1 cellular context compared by ENCODE assay signal in the genomic region with DNA sequence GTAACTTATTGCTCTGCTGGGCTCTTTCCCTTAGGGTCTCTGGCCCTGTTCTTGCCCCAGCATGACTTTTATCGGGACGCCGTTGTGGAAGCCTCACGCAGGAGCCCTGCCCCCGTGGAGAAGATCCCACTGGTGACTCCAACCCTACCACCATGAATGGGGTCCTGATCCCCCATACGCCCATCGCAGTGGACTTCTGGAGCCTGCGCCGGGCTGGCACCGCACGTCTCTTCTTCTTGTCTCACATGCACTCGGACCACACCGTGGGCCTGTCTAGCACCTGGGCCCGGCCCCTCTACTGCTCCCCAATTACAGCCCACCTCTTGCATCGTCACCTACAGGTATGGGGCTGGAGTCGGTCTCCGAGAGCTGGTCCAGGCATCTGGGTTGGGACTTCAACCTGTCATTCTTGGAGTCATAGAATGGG.
TF ChIP-seq lines count a peak whose summit lies in the region.

No MANE protein-coding gene starts in this region.

TF ChIP-seq in K562, 482 proteins besides CTCF, POLR2A, EP300 and RAD21 (continues in another document):
- TF ChIP-seq ZNF23 (CRISPR knock-in tag; IDR thresholded peaks at IDR 0.05) (0 out of 2 replicates have a peak, but pooled peaks have one; percentile 14), ETV6 (IDR thresholded peaks at IDR 0.05; ENCODE audit: borderline replicate concordance in 1 of 2, low read depth in 2 of 2, low read length in 1 of 2) (no peak), ETV6 (CRISPR knock-in tag; IDR thresholded peaks at IDR 0.05; ENCODE audit: borderline replicate concordance) (peak; percentile 74; the same call in 1 of the 2 replicates), CBX5 (IDR thresholded peaks at IDR 0.05; ENCODE audit: borderline replicate concordance, low read depth) (no peak), HNRNPL (IDR thresholded peaks at IDR 0.05; ENCODE audit: low read depth, low read length) (0 out of 2 replicates have a peak, but pooled peaks have one; percentile 17), TARDBP (IDR thresholded peaks at IDR 0.05) (peak; percentile 9; the same call in 1 of the 2 replicates), MGA (IDR thresholded peaks at IDR 0.05) (0 out of 2 replicates have a peak, but pooled peaks have one; percentile 27), ZMIZ1 (IDR thresholded peaks at IDR 0.05; ENCODE audit: low read depth in 2 of 2, low read length in 2 of 2) (0 out of 4 replicates have a peak, but pooled peaks of 1 of the 2 experiments have one; percentile 6), JUNB (CRISPR knock-in tag; conservative IDR thresholded peaks at IDR 0.05) (no peak), SP1 (CRISPR knock-in tag; IDR thresholded peaks at IDR 0.05) (no peak), PHB2 (IDR thresholded peaks at IDR 0.05; ENCODE audit: low read depth) (no peak), RBM25 (IDR thresholded peaks at IDR 0.05; ENCODE audit: low read depth, low read length, severe bottlenecking) (no peak), KLF6 (CRISPR knock-in tag; IDR thresholded peaks at IDR 0.05; ENCODE audit: borderline replicate concordance) (no peak), PREB (CRISPR knock-in tag; IDR thresholded peaks at IDR 0.05) (no peak), NCOA4 (IDR thresholded peaks at IDR 0.05; ENCODE audit: partially characterized antibody) (no peak), RBM22 (IDR thresholded peaks at IDR 0.05; ENCODE audit: low read depth, low read length, poor library complexity, severe bottlenecking) (no peak), NCOA2 (IDR thresholded peaks at IDR 0.05; ENCODE audit: partially characterized antibody in 2 of 2) (no peak), KLF1 (tag; IDR thresholded peaks at IDR 0.05) (no peak), POLR2AphosphoS5 (IDR thresholded peaks at IDR 0.05; ENCODE audit: control insufficient read depth, insufficient read depth, low read depth, low read length) (no peak), CHD1 (IDR thresholded peaks at IDR 0.05; ENCODE audit: low read length) (peak; percentile 92), MYC (IDR thresholded peaks at IDR 0.05; ENCODE audit: low read depth, low read length) (no peak), MYC (CRISPR knock-in tag; IDR thresholded peaks at IDR 0.05; ENCODE audit: borderline replicate concordance, low read depth) (peak; percentile 26), SMARCA5 (IDR thresholded peaks at IDR 0.05) (no peak), ELF2 (CRISPR knock-in tag; IDR thresholded peaks at IDR 0.05) (no peak), SUPT5H (IDR thresholded peaks at IDR 0.05) (no peak; the same call in 1 of the 2 replicates), ID3 (CRISPR knock-in tag; IDR thresholded peaks at IDR 0.05) (no peak), ID3 (tag; IDR thresholded peaks at IDR 0.05) (0 out of 2 replicates have a peak, but pooled peaks have one; percentile 44), SIN3A (IDR thresholded peaks at IDR 0.05; ENCODE audit: borderline replicate concordance in 2 of 2, control insufficient read depth in 1 of 2, low read depth in 2 of 2, low read length in 2 of 2) (peak in 1 of 2 experiments; percentile 81; a peak in 1 of 4 replicates), PML (IDR thresholded peaks at IDR 0.05; ENCODE audit: low read length) (0 out of 2 replicates have a peak, but pooled peaks have one; percentile 13), TAL1 (IDR thresholded peaks at IDR 0.05) (0 out of 2 replicates have a peak, but pooled peaks have one; percentile 2)
- TF ChIP-seq, protein P1, sequence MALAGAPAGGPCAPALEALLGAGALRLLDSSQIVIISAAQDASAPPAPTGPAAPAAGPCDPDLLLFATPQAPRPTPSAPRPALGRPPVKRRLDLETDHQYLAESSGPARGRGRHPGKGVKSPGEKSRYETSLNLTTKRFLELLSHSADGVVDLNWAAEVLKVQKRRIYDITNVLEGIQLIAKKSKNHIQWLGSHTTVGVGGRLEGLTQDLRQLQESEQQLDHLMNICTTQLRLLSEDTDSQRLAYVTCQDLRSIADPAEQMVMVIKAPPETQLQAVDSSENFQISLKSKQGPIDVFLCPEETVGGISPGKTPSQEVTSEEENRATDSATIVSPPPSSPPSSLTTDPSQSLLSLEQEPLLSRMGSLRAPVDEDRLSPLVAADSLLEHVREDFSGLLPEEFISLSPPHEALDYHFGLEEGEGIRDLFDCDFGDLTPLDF (CRISPR knock-in tag; IDR thresholded peaks at IDR 0.05), result 0 out of 2 replicates have a peak, but pooled peaks have one; percentile 11
- TF ChIP-seq, protein P2, sequence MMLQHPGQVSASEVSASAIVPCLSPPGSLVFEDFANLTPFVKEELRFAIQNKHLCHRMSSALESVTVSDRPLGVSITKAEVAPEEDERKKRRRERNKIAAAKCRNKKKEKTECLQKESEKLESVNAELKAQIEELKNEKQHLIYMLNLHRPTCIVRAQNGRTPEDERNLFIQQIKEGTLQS (IDR thresholded peaks at IDR 0.05), result no peak
- TF ChIP-seq, protein P2 (CRISPR knock-in tag; conservative IDR thresholded peaks at IDR 0.05), result 0 out of 2 replicates have a peak, but pooled peaks have one; percentile 5
- TF ChIP-seq, protein P3, sequence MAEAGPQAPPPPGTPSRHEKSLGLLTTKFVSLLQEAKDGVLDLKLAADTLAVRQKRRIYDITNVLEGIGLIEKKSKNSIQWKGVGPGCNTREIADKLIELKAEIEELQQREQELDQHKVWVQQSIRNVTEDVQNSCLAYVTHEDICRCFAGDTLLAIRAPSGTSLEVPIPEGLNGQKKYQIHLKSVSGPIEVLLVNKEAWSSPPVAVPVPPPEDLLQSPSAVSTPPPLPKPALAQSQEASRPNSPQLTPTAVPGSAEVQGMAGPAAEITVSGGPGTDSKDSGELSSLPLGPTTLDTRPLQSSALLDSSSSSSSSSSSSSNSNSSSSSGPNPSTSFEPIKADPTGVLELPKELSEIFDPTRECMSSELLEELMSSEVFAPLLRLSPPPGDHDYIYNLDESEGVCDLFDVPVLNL (CRISPR knock-in tag; IDR thresholded peaks at IDR 0.05; ENCODE audit: low read depth), result no peak
- TF ChIP-seq, protein P4, sequence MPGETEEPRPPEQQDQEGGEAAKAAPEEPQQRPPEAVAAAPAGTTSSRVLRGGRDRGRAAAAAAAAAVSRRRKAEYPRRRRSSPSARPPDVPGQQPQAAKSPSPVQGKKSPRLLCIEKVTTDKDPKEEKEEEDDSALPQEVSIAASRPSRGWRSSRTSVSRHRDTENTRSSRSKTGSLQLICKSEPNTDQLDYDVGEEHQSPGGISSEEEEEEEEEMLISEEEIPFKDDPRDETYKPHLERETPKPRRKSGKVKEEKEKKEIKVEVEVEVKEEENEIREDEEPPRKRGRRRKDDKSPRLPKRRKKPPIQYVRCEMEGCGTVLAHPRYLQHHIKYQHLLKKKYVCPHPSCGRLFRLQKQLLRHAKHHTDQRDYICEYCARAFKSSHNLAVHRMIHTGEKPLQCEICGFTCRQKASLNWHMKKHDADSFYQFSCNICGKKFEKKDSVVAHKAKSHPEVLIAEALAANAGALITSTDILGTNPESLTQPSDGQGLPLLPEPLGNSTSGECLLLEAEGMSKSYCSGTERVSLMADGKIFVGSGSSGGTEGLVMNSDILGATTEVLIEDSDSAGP (CRISPR knock-in tag; IDR thresholded peaks at IDR 0.05), result no peak
